1 cellular context compared by ENCODE assay signal in the genomic region with DNA sequence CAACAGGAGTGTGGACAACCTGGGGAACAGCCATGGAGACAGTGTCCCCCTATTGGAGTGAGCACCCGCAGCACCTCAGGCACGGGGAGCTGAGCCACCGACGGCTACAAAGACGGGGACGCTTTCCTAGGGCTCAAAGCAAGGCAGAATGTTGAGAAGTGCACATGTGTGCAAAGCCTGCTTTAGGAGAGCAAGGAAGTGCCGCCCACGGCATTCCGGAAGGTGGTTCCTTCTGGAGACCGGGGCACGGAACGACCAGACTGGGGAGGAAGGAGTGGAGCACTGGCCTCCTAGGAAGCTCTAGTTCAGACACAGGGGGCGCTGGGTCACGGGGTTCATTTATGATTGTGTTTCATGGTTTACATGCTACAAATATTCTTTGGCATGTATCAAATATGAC.
TF ChIP-seq lines count a peak whose summit lies in the region.

No MANE protein-coding gene starts in this region.

TF ChIP-seq in Ishikawa, 13 proteins besides CTCF, POLR2A, EP300 and RAD21 (continued from another document):
- no peak for TF ChIP-seq REST (IDR thresholded peaks at IDR 0.05; ENCODE audit: low read depth)
